ENCODE assay signal across 9 cellular contexts in the genomic region with DNA sequence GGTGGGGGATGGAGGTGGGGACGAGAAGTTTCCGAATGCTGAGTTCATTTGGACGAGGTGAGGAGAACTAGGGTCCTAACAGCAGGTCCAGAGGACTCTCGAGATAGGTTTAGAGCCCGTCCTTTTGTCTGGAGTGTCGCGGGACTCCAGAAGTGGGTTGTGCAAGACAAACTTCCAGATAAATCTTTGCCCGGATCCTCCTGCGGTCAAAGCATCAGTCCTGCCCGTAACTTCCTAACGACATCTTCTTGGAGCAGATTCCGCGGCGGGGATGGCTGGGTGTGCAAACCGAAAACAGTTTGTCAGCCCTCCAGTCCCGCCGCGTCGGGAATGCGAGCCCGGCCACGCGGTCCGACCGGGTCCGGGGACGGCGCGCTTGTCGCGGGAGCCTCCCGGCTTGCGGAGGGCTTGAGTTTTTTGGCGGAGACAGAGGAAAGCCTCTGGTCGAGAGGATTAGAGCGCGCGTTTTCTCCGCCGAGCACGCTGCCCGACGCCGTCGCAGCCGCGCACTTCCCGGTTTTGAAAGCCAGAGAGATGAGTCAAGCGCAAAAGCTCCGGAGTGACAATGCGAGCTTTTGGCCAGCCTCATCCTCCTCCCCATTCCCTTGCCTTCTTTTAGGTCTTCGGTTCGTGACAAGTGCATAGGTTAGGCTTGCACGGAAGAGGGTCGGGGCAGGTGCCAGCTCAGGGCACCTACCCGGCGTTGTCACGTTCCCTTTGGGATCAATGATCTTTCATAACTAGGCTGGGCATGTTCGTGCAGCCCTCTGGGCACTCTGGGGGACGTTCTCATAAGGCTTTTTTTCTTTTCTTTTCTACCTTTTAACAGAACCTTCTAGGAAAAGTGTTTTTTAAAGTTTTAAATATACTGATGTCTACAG.
DNase-seq lines count a peak whose midpoint lies in the region; ATAC-seq, FAIRE-seq and TF ChIP-seq lines count a peak whose summit lies in the region.
"Had no signal": no experiment of that assay in that cellular context is flagged by ENCODE, and none has a peak within 500 bp of the region (broad histone marks: within the 10 kb centered on the region; RNA-seq: fewer than 3 reads in every experiment).

No MANE protein-coding gene starts in this region.

- H3K4me1 ChIP-seq in Caco-2 (peaks cover 16% of the 10 kb centered on the region; the same call in 1 of the 2 replicates), GM12878 (ENCODE audit: control insufficient read depth, insufficient read depth, low read length) (peaks cover 5% of the 10 kb centered on the region; the same call in 1 of the 2 replicates), skeletal muscle satellite cell (ENCODE audit: control insufficient read depth, insufficient read depth, low read length) (peaks cover 20% of the 10 kb centered on the region), SJCRH30 (no peaks in the 10 kb centered on the region)

- no TSS peak for BruUV-seq in Caco-2 (replicated peaks; lab: Mats Ljungman, UMichigan)
- BruUV-seq in GM12878 (replicated peaks; lab: Mats Ljungman, UMichigan) = no TSS peak

- CTCF ChIA-PET in Caco-2 (lab: Charles Lee) = no interaction called here
- CTCF ChIA-PET in GM12878 (lab: Yijun Ruan, JAX) = interaction anchor here (1.4 to 3.2 kb wide), 3 partner anchors 11 to 563 kb away, joined by 3 to 16 read pairs (median 4); no protein-coding TSS in a partner anchor

- H3K9ac ChIP-seq in GM12878 (ENCODE audit: control insufficient read depth, insufficient read depth, low read length) = no peak overlapping the region
- H3K9ac ChIP-seq in skeletal muscle satellite cell (ENCODE audit: low read depth, low read length) = peak overlapping the region; percentile 88

- H3K27ac ChIP-seq in GM12878 (ENCODE audit: control insufficient read depth, insufficient read depth) (no peak overlapping the region), SJCRH30 (no peak overlapping the region)

- 3% methylated on average over 57 of the region's 60 CpGs for WGBS in GM12878 (ENCODE audit: insufficient coverage, insufficient replicate concordance, low lambda C conversion rate, missing lambda C conversion rate)

- H3K4me3 ChIP-seq in Caco-2 (ENCODE audit: low read depth, low read length) (peak overlapping the region; percentile 45), GM12878 (peak overlapping the region; percentile 69), iPS-11a (ENCODE audit: low read depth, low read length) (peak overlapping the region; percentile 28), skeletal muscle satellite cell (ENCODE audit: low read length) (peak overlapping the region; percentile 87), SJCRH30 (no peak overlapping the region)
- H3K4me3 ChIP-seq: K562 had no signal

- no peaks in the 10 kb centered on the region for H3K36me3 ChIP-seq in Caco-2 (ENCODE audit: control insufficient read depth, insufficient read depth, low read length)
- H3K36me3 ChIP-seq in GM12878 (ENCODE audit: control insufficient read depth in 2 of 2, insufficient read depth in 2 of 2, low read length in 1 of 2) = no peaks in the 10 kb centered on the region
- H3K36me3 ChIP-seq in skeletal muscle satellite cell (ENCODE audit: insufficient read depth, low read length) = no peaks in the 10 kb centered on the region
- no peaks in the 10 kb centered on the region for H3K36me3 ChIP-seq in SJCRH30

- DNase-seq in Caco-2 (peak in 1 of 2 experiments; percentile 42), HS-5 (ENCODE audit: low read depth) (peak; percentile 68), T1000 (lab: John Stamatoyannopoulos, UW) (peak; percentile 26), GM12878 (ENCODE audit: low read depth, low spot score) (no peak), NCI-H2171 treated with DMSO at 0.1 percent for 48 hours (lab: John Stamatoyannopoulos, UW) (no peak), SJCRH30 (no peak)

- H3K9me3 Mint-ChIP-seq in Caco-2 (ENCODE audit: unreplicated experiment) = no peaks in the 10 kb centered on the region

- H3K4me3 Mint-ChIP-seq in Caco-2 (ENCODE audit: unreplicated experiment) = peak overlapping the region; percentile 88

- RAD21 ChIA-PET in GM12878 (lab: Charles Lee; ENCODE audit: unreplicated experiment) = interaction anchor here (1.3 kb wide), 1 partner anchor 89 kb away, joined by 3 read pairs; no protein-coding TSS in a partner anchor

- H3K4me2 ChIP-seq in GM12878 (ENCODE audit: control insufficient read depth, insufficient read depth) (peak overlapping the region; percentile 47), skeletal muscle satellite cell (ENCODE audit: low read length) (peak overlapping the region; percentile 98)

- H2AFZ ChIP-seq in GM12878 (ENCODE audit: control insufficient read depth, low read depth, low read length) = peak overlapping the region; percentile 31

- TF ChIP-seq EP300 in GM12878 (IDR thresholded peaks at IDR 0.05; ENCODE audit: borderline replicate concordance in 1 of 2, control insufficient read depth in 1 of 2, low read depth in 2 of 2, low read length in 2 of 2) = no peak

- peaks cover 23% of the 10 kb centered on the region for H3K4me1 Mint-ChIP-seq in Caco-2 (ENCODE audit: low read depth, unreplicated experiment)

- FAIRE-seq in GM12878 (lab: Jason Lieb, UNC) = no peak
- FAIRE-seq: K562 had no signal

- TF ChIP-seq RAD21 in GM12878 (IDR thresholded peaks at IDR 0.05; ENCODE audit: insufficient read depth, low read depth, low read length) = no peak

- intact Hi-C loops in Caco-2 (cut with micrococcal nuclease; ENCODE audit: unreplicated experiment) = loop anchor here (5.0 to 10.0 kb wide), 4 partner anchors 57 to 510 kb away; no protein-coding TSS in a partner anchor
- intact Hi-C loops in GM12878 (cut with micrococcal nuclease; ENCODE audit: unreplicated experiment) = loop anchor here (10.0 kb wide), 2 partner anchors 230 to 510 kb away; no protein-coding TSS in a partner anchor

- H3K36me3 Mint-ChIP-seq in Caco-2 (ENCODE audit: insufficient read depth, unreplicated experiment) = peaks cover 5% of the 10 kb centered on the region

- no peak for TF ChIP-seq POLR2A in GM12878 (IDR thresholded peaks at IDR 0.05; ENCODE audit: low read depth, low read length)

- H3K27ac Mint-ChIP-seq in Caco-2 (ENCODE audit: unreplicated experiment) = peak overlapping the region; percentile 72

- H4K20me1 ChIP-seq in GM12878 (ENCODE audit: control insufficient read depth, insufficient read depth) = no peaks in the 10 kb centered on the region

- SMC1A ChIA-PET in GM12878 (lab: Charles Lee; ENCODE audit: uncharacterized antibody, unreplicated experiment) = interaction anchor here (0.9 to 1.5 kb wide), 2 partner anchors 9 to 121 kb away, joined by 3 to 4 read pairs; no protein-coding TSS in a partner anchor

- no peaks in the 10 kb centered on the region for H3K27me3 ChIP-seq in Caco-2 (replicated peaks; ENCODE audit: control insufficient read depth, insufficient read depth, low read length)
- peaks cover 10 to 23% of the 10 kb centered on the region in 2 experiments for H3K27me3 ChIP-seq in GM12878 (replicated peaks in 1 of 2; ENCODE audit: control insufficient read depth in 2 of 2, insufficient read depth in 2 of 2, low read length in 1 of 2)
- no peaks in the 10 kb centered on the region for H3K27me3 ChIP-seq in skeletal muscle satellite cell (ENCODE audit: control insufficient read depth, insufficient read depth, low read length)
- no peaks in the 10 kb centered on the region for H3K27me3 ChIP-seq in SJCRH30

- H3K9me3 ChIP-seq in Caco-2 (no peaks in the 10 kb centered on the region), GM12878 (replicated peaks; ENCODE audit: control insufficient read depth, insufficient read depth, low read length) (peaks cover 6% of the 10 kb centered on the region), skeletal muscle satellite cell (replicated peaks; ENCODE audit: low read length) (no peaks in the 10 kb centered on the region), SJCRH30 (replicated peaks) (no peaks in the 10 kb centered on the region; the same call in 1 of the 2 replicates)

- in situ Hi-C loops in GM12878 (cut with MboI) = no loop called here

- no peaks in the 10 kb centered on the region for H3K27me3 Mint-ChIP-seq in Caco-2 (ENCODE audit: insufficient read depth, unreplicated experiment)

- no peak for TF ChIP-seq CTCF in Caco-2 (IDR thresholded peaks at IDR 0.05; ENCODE audit: insufficient read depth in 1 of 2, low read depth in 1 of 2, low read length in 1 of 2, severe bottlenecking in 1 of 2, unreplicated experiment in 1 of 2)
- no peak for TF ChIP-seq CTCF in GM12878 (IDR thresholded peaks at IDR 0.05 in 2 of 3, conservative IDR thresholded peaks at IDR 0.05 in 1 of 3; ENCODE audit: control insufficient read depth in 2 of 3, extremely low read depth in 1 of 3, insufficient read depth in 1 of 3, low read depth in 3 of 3, low read length in 3 of 3)

- ATAC-seq in GM12878 = peak; percentile 15
- ATAC-seq: K562 had no signal

- no peaks in the 10 kb centered on the region for H3K79me2 ChIP-seq in GM12878 (ENCODE audit: control insufficient read depth, insufficient read depth, low read length)

- POLR2A ChIA-PET in Caco-2 (lab: Charles Lee) (no interaction called here), GM12878 (lab: Charles Lee) (no interaction called here)

TF ChIP-seq in GM12878, 131 proteins besides CTCF, POLR2A, EP300 and RAD21 (continues in another document):
- TF ChIP-seq SPI1 (IDR thresholded peaks at IDR 0.05; ENCODE audit: borderline replicate concordance, insufficient read depth, low read depth, low read length) (peak; percentile 58; the same call in 1 of the 2 replicates), TARDBP (IDR thresholded peaks at IDR 0.05; ENCODE audit: borderline replicate concordance) (no peak), ZBED1 (IDR thresholded peaks at IDR 0.05; ENCODE audit: borderline replicate concordance) (no peak), YBX1 (IDR thresholded peaks at IDR 0.05) (no peak), HDAC6 (IDR thresholded peaks at IDR 0.05; ENCODE audit: unreplicated experiment) (peak; percentile 59), GATAD2B (conservative IDR thresholded peaks at IDR 0.05; ENCODE audit: low read depth) (peak; percentile 42; the same call in 1 of the 2 replicates), MTA2 (IDR thresholded peaks at IDR 0.05; ENCODE audit: low read depth) (no peak), WRNIP1 (IDR thresholded peaks at IDR 0.05; ENCODE audit: borderline replicate concordance, low read depth, low read length) (no peak), SUZ12 (IDR thresholded peaks at IDR 0.05; ENCODE audit: unreplicated experiment) (peak; percentile 78), ZSCAN29 (IDR thresholded peaks at IDR 0.05) (0 out of 2 replicates have a peak, but pooled peaks have one; percentile 13), BCL11A (IDR thresholded peaks at IDR 0.05; ENCODE audit: low read depth, low read length) (no peak), IKZF2 (IDR thresholded peaks at IDR 0.05) (peak; percentile 28 to 51; a peak in 3 of 4 replicates), EZH2 (IDR thresholded peaks at IDR 0.05; ENCODE audit: borderline replicate concordance, control insufficient read depth, low read depth, low read length) (0 out of 2 replicates have a peak, but pooled peaks have one; percentile 93)

Comparison
In these comparisons a context has a peak if more than half of its experiments do, and no peak if none do; other contexts are left out.
1. DNase-seq: peak in HS-5 (single experiment) and T1000 (single experiment); none in GM12878 (single experiment), NCI-H2171 treated with DMSO at 0.1 percent for 48 hours (single experiment) and SJCRH30 (0 of 2).